Comparison of ENCODE assay signal across 13 cellular contexts in the genomic region with DNA sequence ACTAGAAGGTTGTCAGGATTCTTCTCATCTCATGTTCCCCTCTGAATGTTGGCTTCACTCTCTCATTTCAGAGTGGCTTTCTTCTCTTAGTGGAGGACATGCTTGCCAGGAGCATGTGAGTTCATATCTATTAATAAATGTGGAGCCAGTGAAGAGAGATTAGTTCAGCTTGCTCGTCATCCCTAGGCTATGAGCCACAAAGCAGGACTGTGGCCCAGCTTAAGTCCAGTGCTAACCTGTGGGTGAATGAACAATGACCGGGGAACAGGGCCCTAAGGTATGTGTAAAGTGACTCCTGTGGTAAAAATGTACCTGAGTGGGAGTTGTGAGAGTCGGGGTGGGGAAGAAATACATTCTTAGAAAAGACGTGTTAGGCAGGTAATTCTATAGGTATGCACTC.
DNase-seq lines count a peak whose midpoint lies in the region; ATAC-seq, FAIRE-seq and TF ChIP-seq lines count a peak whose summit lies in the region.
"Had no signal": no experiment of that assay in that cellular context is flagged by ENCODE, and none has a peak within 500 bp of the region (broad histone marks: within the 10 kb centered on the region; RNA-seq: fewer than 3 reads in every experiment).

No MANE protein-coding gene starts in this region.

- H3K9me3 ChIP-seq in HepG2 (ENCODE audit: low read length) (no peaks in the 10 kb centered on the region), transverse colon (no peaks in the 10 kb centered on the region)

- no peaks in the 10 kb centered on the region for H3K79me2 ChIP-seq in HepG2 (ENCODE audit: insufficient read depth, low read length)

- no peaks in the 10 kb centered on the region for H4K20me1 ChIP-seq in HepG2 (ENCODE audit: insufficient read depth, low read length)

- 30% methylated on average over 4 of the region's 4 CpGs for WGBS in HepG2 (ENCODE audit: low lambda C conversion rate)
- WGBS in transverse colon (ENCODE audit: low coverage in 1 of 2), 2 donors = 70% methylated on average over 4 of the region's 4 CpGs; no CpG with 5 or more reads in 1 of the 2 donors

- no peak overlapping the region for H3K4me2 ChIP-seq in HepG2 (ENCODE audit: low read depth, low read length)

- POLR2A ChIA-PET in HepG2 (lab: Yijun Ruan, JAX) = no interaction called here

- no peak overlapping the region for H3K9ac ChIP-seq in HepG2 (ENCODE audit: insufficient read depth, low read depth, low read length)

- no peak overlapping the region for H3K4me3 ChIP-seq in HepG2 (replicated peaks in 1 of 3; ENCODE audit: insufficient read depth in 1 of 3, low read depth in 2 of 3, low read length in 3 of 3)
- H3K4me3 ChIP-seq in transverse colon = no peak overlapping the region

- H2AFZ ChIP-seq in HepG2 (ENCODE audit: low read length) = no peak overlapping the region

- ATAC-seq in HepG2 (peak; percentile 51; the same call in 2 of the 3 replicates), HG03469 (IDR thresholded peaks at IDR 0.05; ENCODE audit: unreplicated experiment) (no peak)

- TF ChIP-seq CTCF in HepG2 (CRISPR knock-in tag; IDR thresholded peaks at IDR 0.05) (no peak), transverse colon (IDR thresholded peaks at IDR 0.05) (no peak)

- intact Hi-C loops in HepG2 (cut with micrococcal nuclease; ENCODE audit: unreplicated experiment) = no loop called here
- intact Hi-C loops in transverse colon (cut with DNase I; ENCODE audit: low total_unique reads) = no loop called here

- no peaks in the 10 kb centered on the region for H3K36me3 ChIP-seq in HepG2 (replicated peaks in 1 of 2; ENCODE audit: control insufficient read depth in 1 of 2, insufficient read depth in 2 of 2, low read length in 2 of 2)
- no peaks in the 10 kb centered on the region for H3K36me3 ChIP-seq in transverse colon

- CTCF ChIA-PET in HepG2 (lab: Yijun Ruan, JAX; ENCODE audit: low intra/inter-chr PET ratio, low total read pairs) = no interaction called here

- no peak for TF ChIP-seq EP300 in HepG2 (IDR thresholded peaks at IDR 0.05; ENCODE audit: low read depth in 2 of 2, low read length in 2 of 2)
- TF ChIP-seq EP300 in HepG2 (CRISPR knock-in tag; IDR thresholded peaks at IDR 0.05; ENCODE audit: borderline replicate concordance) = no peak
- TF ChIP-seq EP300 in transverse colon (IDR thresholded peaks at IDR 0.05; ENCODE audit: low read depth) = no peak

- H3K4me1 ChIP-seq in HepG2 (ENCODE audit: insufficient read depth, low read length) (no peaks in the 10 kb centered on the region), transverse colon (peaks cover 0 to 46% (median 16%) of the 10 kb centered on the region in 4 donors)

- FAIRE-seq in RCC 7860 (lab: Jason Lieb, UNC) = peak; percentile 94
- no peak for FAIRE-seq in HepG2 (lab: Jason Lieb, UNC)
- FAIRE-seq: frontal cortex, G401.6 had no signal

- no TSS peak for BruUV-seq in HepG2 (replicated peaks; lab: Mats Ljungman, UMichigan)

- H3K27ac ChIP-seq in HepG2 (ENCODE audit: extremely low read length, insufficient read depth, low read length) (no peak overlapping the region), transverse colon (peak overlapping the region; percentile 81 to 87 (median 84))

- no peak for TF ChIP-seq RAD21 in HepG2 (CRISPR knock-in tag; IDR thresholded peaks at IDR 0.05)

- no peaks in the 10 kb centered on the region for H3K27me3 ChIP-seq in HepG2 (ENCODE audit: control insufficient read depth in 1 of 2, insufficient read depth in 2 of 2, low read length in 2 of 2)
- H3K27me3 ChIP-seq in transverse colon = no peaks in the 10 kb centered on the region

- in situ Hi-C loops in HepG2 (cut with HindIII; ENCODE audit: extremely low pct_ligation_motif_present, low pct_unique_long_range_greater_than_20kb) (no loop called here), transverse colon (cut with MboI; ENCODE audit: low pct_ligation_motif_present in 1 of 4, low pct_unique_long_range_greater_than_20kb in 1 of 4, low sequenced_read_pairs in 3 of 4) (loop anchor here in 1 of 4 donors (10.0 kb wide), 1 partner anchor 89 kb away; no protein-coding TSS in a partner anchor)

- TF ChIP-seq POLR2A in erythroblast (IDR thresholded peaks at IDR 0.05; ENCODE audit: low read length) (no peak), HepG2 (IDR thresholded peaks at IDR 0.05; ENCODE audit: insufficient read depth in 1 of 2, low read depth in 2 of 2, low read length in 2 of 2) (no peak), transverse colon (IDR thresholded peaks at IDR 0.05) (no peak)

- DNase-seq in RCC 7860 (ENCODE audit: low spot score) = peak; percentile 94
- DNase-seq in erythroblast (lab: John Stamatoyannopoulos, UW) = peak; percentile 14 to 35
- no peak for DNase-seq in HepG2 (ENCODE audit: low spot score)
- DNase-seq in transverse colon = no peak
- DNase-seq in HuH-7.5 (ENCODE audit: low spot score) = no peak
- no peak for DNase-seq in activated CD4-positive, alpha-beta T cell treated with anti-CD3 and anti-CD28 coated beads, Interleukin-2, amount 50 U/mL, for 1 hour
- no peak for DNase-seq in H4 (ENCODE audit: low spot score)
- DNase-seq: activated CD4-positive, alpha-beta T cell treated with anti-CD3 and anti-CD28 coated beads for 48 hours; RPMI8226; stimulated activated CD4-positive, alpha-beta T cell treated with anti-CD3 and anti-CD28 coated beads, Interleukin-2, amount 100 ng/mL, for 24 hours had no signal

TF ChIP-seq in HepG2, 621 proteins besides CTCF, POLR2A, EP300 and RAD21:
- TF ChIP-seq ZNF17 (CRISPR knock-in tag; IDR thresholded peaks at IDR 0.05) = no peak
- TF ChIP-seq SMAD1 (CRISPR knock-in tag; IDR thresholded peaks at IDR 0.05; ENCODE audit: borderline replicate concordance, low read depth) = no peak
- no peak for TF ChIP-seq ZKSCAN1 (IDR thresholded peaks at IDR 0.05; ENCODE audit: low read length)
- TF ChIP-seq ZNF337 (CRISPR knock-in tag; IDR thresholded peaks at IDR 0.05; ENCODE audit: borderline replicate concordance, low read depth) = no peak
- TF ChIP-seq MEF2D (CRISPR knock-in tag; IDR thresholded peaks at IDR 0.05) = no peak
- no peak for TF ChIP-seq ADNP (CRISPR knock-in tag; IDR thresholded peaks at IDR 0.05)
- TF ChIP-seq TARDBP (CRISPR knock-in tag; IDR thresholded peaks at IDR 0.05) = no peak
- no peak for TF ChIP-seq MAFG (CRISPR knock-in tag; IDR thresholded peaks at IDR 0.05)
- no peak for TF ChIP-seq RBM39 (IDR thresholded peaks at IDR 0.05; ENCODE audit: low read depth, low read length, poor library complexity, severe bottlenecking)
- no peak for TF ChIP-seq JUN (CRISPR knock-in tag; IDR thresholded peaks at IDR 0.05)
- no peak for TF ChIP-seq NONO (IDR thresholded peaks at IDR 0.05)
- no peak for TF ChIP-seq NONO (CRISPR knock-in tag; conservative IDR thresholded peaks at IDR 0.05)
- TF ChIP-seq TGIF2 (CRISPR knock-in tag; IDR thresholded peaks at IDR 0.05) = no peak
- no peak for TF ChIP-seq SCMH1 (CRISPR knock-in tag; IDR thresholded peaks at IDR 0.05; ENCODE audit: borderline replicate concordance)
- no peak for TF ChIP-seq YY1 (IDR thresholded peaks at IDR 0.05; ENCODE audit: insufficient read depth, insufficient replicate concordance, low read depth, low read length)
- TF ChIP-seq CEBPB (IDR thresholded peaks at IDR 0.05; ENCODE audit: borderline replicate concordance, low read depth, low read length) = no peak
- TF ChIP-seq SRY (CRISPR knock-in tag; IDR thresholded peaks at IDR 0.05) = no peak
- no peak for TF ChIP-seq GABPB1 (CRISPR knock-in tag; IDR thresholded peaks at IDR 0.05)

Comparison
In these comparisons a context has a peak if more than half of its experiments do, and no peak if none do; other contexts are left out.
1. DNase-seq: peak in RCC 7860 (single experiment) and erythroblast (2 of 2); none in HepG2 (single experiment), transverse colon (single experiment), HuH-7.5 (single experiment), activated CD4-positive, alpha-beta T cell treated with anti-CD3 and anti-CD28 coated beads, Interleukin-2, amount 50 U/mL, for 1 hour (single experiment) and H4 (single experiment).